16 cellular contexts compared by ENCODE assay signal in the genomic region with DNA sequence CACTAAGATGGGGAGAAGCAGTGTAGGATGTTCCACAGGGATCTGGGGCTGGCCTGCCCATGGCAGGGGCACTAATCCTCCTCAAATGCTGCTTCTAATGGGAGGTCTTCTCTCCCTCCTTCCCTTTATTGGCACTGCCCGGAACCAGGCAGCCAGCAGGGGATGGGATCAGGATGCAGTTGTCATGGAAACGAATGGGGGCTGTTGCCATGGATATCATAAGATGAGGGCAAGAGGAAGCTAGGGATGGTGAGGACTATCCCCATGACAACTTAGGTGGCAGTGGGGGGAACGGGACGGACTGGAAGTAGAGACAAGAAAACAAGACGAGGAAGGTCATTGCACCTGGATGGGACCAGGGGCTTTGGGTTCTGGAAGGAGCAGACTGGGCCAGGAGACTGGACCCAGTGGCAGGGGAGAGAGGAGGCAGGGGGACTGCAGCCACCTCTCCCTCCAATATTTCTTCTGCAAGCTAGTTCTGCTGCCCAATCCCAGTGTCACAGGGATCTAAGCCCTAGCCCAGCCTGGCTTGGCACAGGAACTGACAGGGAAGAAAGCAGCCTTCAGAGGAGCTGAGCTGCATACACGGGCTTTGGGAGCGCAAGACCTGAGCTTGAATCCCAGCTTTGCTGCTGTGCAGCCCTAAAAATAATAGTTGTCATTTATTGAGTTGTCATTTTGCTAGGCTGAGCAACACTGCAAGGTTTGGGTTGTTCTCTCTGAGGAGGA. TPM values are rescaled to one million over a fixed set of nuclear protein-coding genes. Genes with fewer than 3 reads are reported as not detected.
A peak's percentile ranks its signal among the peaks of the same experiment; 100 is the strongest.
DNase-seq lines count a peak whose midpoint lies in the region; ATAC-seq, FAIRE-seq and TF ChIP-seq lines count a peak whose summit lies in the region.
"Had no signal": no experiment of that assay in that cellular context is flagged by ENCODE, and none has a peak within 500 bp of the region (broad histone marks: within the 10 kb centered on the region; RNA-seq: fewer than 3 reads in every experiment).

No MANE protein-coding gene starts in this region.

- no peak for TF ChIP-seq CTCF in PC-9 (conservative IDR thresholded peaks at IDR 0.05)
- no peak for TF ChIP-seq CTCF in kidney (IDR thresholded peaks at IDR 0.05; ENCODE audit: borderline replicate concordance, extremely low read depth, insufficient read depth)

- peaks cover 42% of the 10 kb centered on the region for H3K4me1 Mint-ChIP-seq in stimulated activated effector memory CD8-positive, alpha-beta T cell treated with anti-CD3 and anti-CD28 coated beads, Interleukin-12 subunit alpha, Interleukin-12 subunit beta, amount 100 ng/mL, for 72 hours

- H3K27ac Mint-ChIP-seq in stimulated activated effector memory CD8-positive, alpha-beta T cell treated with anti-CD3 and anti-CD28 coated beads, Interleukin-12 subunit alpha, Interleukin-12 subunit beta, amount 100 ng/mL, for 72 hours = peak overlapping the region; percentile 50

- H3K4me3 ChIP-seq in PC-9 = no peak overlapping the region
- H3K4me3 ChIP-seq in kidney (ENCODE audit: low read length in 2 of 2) = no peak overlapping the region
- H3K4me3 ChIP-seq: body of pancreas, hepatocyte, thoracic aorta had no signal

- H3K4me1 ChIP-seq in PC-9 (replicated peaks; ENCODE audit: insufficient read depth) (peaks cover 34% of the 10 kb centered on the region), kidney (ENCODE audit: control insufficient read depth in 1 of 2, insufficient read depth in 1 of 2, low read depth in 1 of 2, low read length in 2 of 2) (no peaks in the 10 kb centered on the region)
- H3K4me1 ChIP-seq: body of pancreas had no signal

- H3K9ac ChIP-seq in kidney (ENCODE audit: low read length in 2 of 2) = no peak overlapping the region

- H3K27ac ChIP-seq in PC-9 (peak overlapping the region; percentile 64), cingulate gyrus (ENCODE audit: low read depth, low read length) (peak overlapping the region; percentile 69), kidney (ENCODE audit: low read depth in 2 of 2, low read length in 2 of 2) (no peak overlapping the region)
- H3K27ac ChIP-seq: body of pancreas, hepatocyte, thoracic aorta had no signal

- H3K9me3 ChIP-seq in PC-9 (ENCODE audit: insufficient read depth, low read depth) = no peaks in the 10 kb centered on the region
- H3K9me3 ChIP-seq in kidney (ENCODE audit: control insufficient read depth in 1 of 2, low read length in 2 of 2) = no peaks in the 10 kb centered on the region
- H3K9me3 ChIP-seq: body of pancreas, thoracic aorta had no signal

- no peaks in the 10 kb centered on the region for H3K36me3 ChIP-seq in PC-9 (ENCODE audit: low read depth)
- H3K36me3 ChIP-seq in kidney (ENCODE audit: control insufficient read depth in 1 of 2, insufficient read depth in 2 of 2, low read length in 2 of 2) = no peaks in the 10 kb centered on the region
- H3K36me3 ChIP-seq: thoracic aorta had no signal

- CTCF ChIA-PET in PC-9 (lab: Charles Lee) = no interaction called here

- no peak for ATAC-seq in Right ventricle myocardium inferior
- no peak for ATAC-seq in stimulated activated effector memory CD8-positive, alpha-beta T cell treated with anti-CD3 and anti-CD28 coated beads, Interleukin-12 subunit alpha, Interleukin-12 subunit beta, amount 100 ng/mL, for 72 hours
- ATAC-seq in GM21515 (IDR thresholded peaks at IDR 0.05; ENCODE audit: unreplicated experiment) = no peak
- no peak for ATAC-seq in left cardiac atrium
- ATAC-seq: body of pancreas, sciatic nerve had no signal

- no peaks in the 10 kb centered on the region for H3K27me3 ChIP-seq in PC-9 (ENCODE audit: insufficient read depth, low read depth)
- H3K27me3 ChIP-seq: body of pancreas, hepatocyte had no signal

- no peak overlapping the region for H2AFZ ChIP-seq in PC-9
- H2AFZ ChIP-seq: hepatocyte had no signal

- no peak for FAIRE-seq in kidney (lab: Jason Lieb, UNC)

- H3K36me3 Mint-ChIP-seq in stimulated activated effector memory CD8-positive, alpha-beta T cell treated with anti-CD3 and anti-CD28 coated beads, Interleukin-12 subunit alpha, Interleukin-12 subunit beta, amount 100 ng/mL, for 72 hours = peaks cover 6% of the 10 kb centered on the region

- H3K79me2 ChIP-seq in PC-9 (ENCODE audit: low read depth) = no peaks in the 10 kb centered on the region
- H3K79me2 ChIP-seq: hepatocyte had no signal

- no TSS peak for BruUV-seq in PC-9 (replicated peaks; lab: Mats Ljungman, UMichigan)

- no peaks in the 10 kb centered on the region for H3K9me3 Mint-ChIP-seq in stimulated activated effector memory CD8-positive, alpha-beta T cell treated with anti-CD3 and anti-CD28 coated beads, Interleukin-12 subunit alpha, Interleukin-12 subunit beta, amount 100 ng/mL, for 72 hours

- no peaks in the 10 kb centered on the region for H3K9me2 ChIP-seq in PC-9 (ENCODE audit: insufficient read depth)

- H3F3A ChIP-seq in PC-9 (ENCODE audit: insufficient read depth, low read depth) = peaks cover 11% of the 10 kb centered on the region; the same call in 1 of the 2 replicates

- intact Hi-C loops in cardiac septum (cut with DNase I) = no loop called here
- intact Hi-C loops in Right ventricle myocardium inferior (cut with DNase I) = no loop called here
- intact Hi-C loops in PC-9 (cut with micrococcal nuclease; ENCODE audit: unreplicated experiment) = no loop called here
- intact Hi-C loops in left cardiac atrium (cut with DNase I) = no loop called here
- intact Hi-C loops in kidney (cut with DNase I) = no loop called here

- H4K20me1 ChIP-seq in PC-9 (ENCODE audit: insufficient read depth) = no peaks in the 10 kb centered on the region

- DNase-seq in cardiac septum (ENCODE audit: low spot score) (peak; percentile 57), Right ventricle myocardium inferior (ENCODE audit: missing footprints) (no peak), PC-9 (no peak), left cardiac atrium (no peak), kidney (no peak)
- DNase-seq in stimulated activated effector memory CD8-positive, alpha-beta T cell treated with anti-CD3 and anti-CD28 coated beads, Interleukin-12 subunit alpha, Interleukin-12 subunit beta, amount 100 ng/mL, for 72 hours (ENCODE audit: low spot score in 2 of 2) = no peak
- DNase-seq: effector CD8-positive, alpha-beta T cell; midbrain; NCI-H510A treated with DMSO at 0.1 percent for 48 hours; stimulated activated CD4-positive, alpha-beta T cell treated with anti-CD3 and anti-CD28 coated beads, Interleukin-2, amount 100 ng/mL, for 48 hours had no signal

- peak overlapping the region; percentile 53 for H3K4me3 Mint-ChIP-seq in stimulated activated effector memory CD8-positive, alpha-beta T cell treated with anti-CD3 and anti-CD28 coated beads, Interleukin-12 subunit alpha, Interleukin-12 subunit beta, amount 100 ng/mL, for 72 hours

- peak overlapping the region; percentile 40; the same call in 1 of the 2 replicates for H3K4me2 ChIP-seq in PC-9
- H3K4me2 ChIP-seq: hepatocyte had no signal

- POLR2A ChIA-PET in PC-9 (lab: Charles Lee; ENCODE audit: unreplicated experiment) = interaction anchor here (0.5 to 0.6 kb wide), 3 partner anchors 25 to 281 kb away, joined by 3 to 16 read pairs (median 3); no protein-coding TSS in a partner anchor

RNA-seq across cellular contexts. Expression of a gene that starts 19.0 kb away (rescaled TPM):
- 11.6 TPM for total RNA-seq in cardiac septum
- 11.6 TPM for total RNA-seq in Right ventricle myocardium inferior
- total RNA-seq in PC-9 (2021) = 45.7 and 49.3 TPM in 2 replicates
- total RNA-seq in left cardiac atrium = 10 to 100 TPM in 1 of 2 donors, 1 to 10 TPM in 1; 9.1 to 10.8 TPM
- total RNA-seq in kidney = 20.9 TPM
- 56.2 TPM for polyA plus RNA-seq in kidney (ENCODE audit: insufficient read depth, low read depth, low replicate concordance)

RNA-seq across cellular contexts. Expression of a gene that starts 37.3 kb away (rescaled TPM):
- total RNA-seq in cardiac septum = 57.7 TPM
- total RNA-seq in Right ventricle myocardium inferior = 28.1 TPM
- 133 and 142 TPM in 2 replicates for total RNA-seq in PC-9 (2021)
- total RNA-seq in left cardiac atrium = 10 to 100 TPM; 32.5 to 46.3 TPM
- total RNA-seq in kidney = 114 TPM
- 14.9 TPM for polyA plus RNA-seq in kidney (ENCODE audit: insufficient read depth, low read depth, low replicate concordance)

Comparison
In these comparisons a context has a peak if more than half of its experiments do, and no peak if none do; other contexts are left out.
1. H3K27ac ChIP-seq: peak in PC-9 (single experiment) and cingulate gyrus (single experiment); none in kidney (0 of 2).